ENCODE assay signal across 8 cellular contexts in the genomic region with DNA sequence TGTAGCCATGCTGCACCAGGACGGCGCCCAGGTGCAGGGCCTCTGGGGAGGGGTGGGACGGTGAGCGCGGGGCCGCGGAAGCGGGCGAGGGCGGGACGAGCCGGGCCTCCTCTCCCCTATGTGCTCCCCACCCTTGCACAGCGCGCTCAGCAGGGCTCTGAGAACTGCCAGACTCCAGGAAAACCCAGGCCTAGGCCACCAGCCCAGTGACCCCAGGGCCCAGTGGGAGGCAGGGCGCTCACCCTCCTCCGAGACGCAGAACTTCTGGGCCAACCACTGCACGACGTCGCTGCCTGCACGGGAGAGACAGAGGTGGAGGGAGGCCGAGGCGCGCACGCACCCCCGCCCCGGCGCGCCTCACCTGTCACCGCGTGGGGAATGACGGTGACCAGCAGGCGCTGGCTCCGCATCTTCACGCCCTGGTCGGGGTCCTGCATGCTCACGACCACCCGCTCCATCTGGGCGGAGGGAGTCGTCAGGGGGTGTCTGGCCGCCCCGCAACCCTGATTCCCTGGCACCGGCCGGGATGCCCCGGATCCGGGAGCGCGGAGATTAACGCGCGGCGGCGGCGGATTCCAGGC. TPM values are rescaled to one million over a fixed set of nuclear protein-coding genes. Genes with fewer than 3 reads are reported as not detected.
DNase-seq lines count a peak whose midpoint lies in the region.

No MANE protein-coding gene starts in this region.

- H4K20me1 ChIP-seq in GM23248 (ENCODE audit: insufficient read depth): no peaks in the 10 kb centered on the region

- H3K79me2 ChIP-seq in GM23248 (ENCODE audit: insufficient read depth): no peaks in the 10 kb centered on the region

- 0 out of 2 replicates have a peak, but pooled peaks cover 3% of the 10 kb centered on the region for H3K27me3 ChIP-seq in GM23248 (replicated peaks; ENCODE audit: insufficient read depth)

- WGBS in GM23248 (ENCODE audit: low coverage in 1 of 2, low lambda C conversion rate in 2 of 2, missing lambda C conversion rate in 2 of 2), 2 experiments: 3 to 5% methylated on average over 35 to 48 of the region's 54 CpGs

- intact Hi-C loops in head of caudate nucleus (cut with DNase I): no loop called here

- H3K9me2 ChIP-seq in GM23248 (ENCODE audit: insufficient read depth): no peaks in the 10 kb centered on the region

- no peaks in the 10 kb centered on the region for H3F3A ChIP-seq in GM23248 (ENCODE audit: insufficient read depth)

- in situ Hi-C loops in GM23248 (cut with MboI): no loop called here

- DNase-seq in GM23248 (peak; percentile 38), head of caudate nucleus (peak in 41 of 42 donors; percentile 23 to 78 (median 56)), retina (peak; percentile 73), T-helper 1 cell (no peak), SIG-M5 (lab: John Stamatoyannopoulos, UW) (no peak), cerebellar nuclear complex (lab: John Stamatoyannopoulos, UW) (no peak), OCI-M2 (lab: John Stamatoyannopoulos, UW; ENCODE audit: unreplicated experiment) (no peak)
- peak; percentile 10 to 22 for DNase-seq in activated CD4-positive, alpha-beta T cell treated with anti-CD3 and anti-CD28 coated beads, Interleukin-2, amount 50 U/mL, for 48 hours

- H3K36me3 ChIP-seq in GM23248 (ENCODE audit: low read depth): no peaks in the 10 kb centered on the region

- no peak overlapping the region; the same call in 1 of the 2 replicates for H2AFZ ChIP-seq in GM23248

- H3K4me3 ChIP-seq in GM23248: peak overlapping the region; percentile 59

- H3K27ac ChIP-seq in GM23248: no peak overlapping the region

- no peaks in the 10 kb centered on the region for H3K4me1 ChIP-seq in GM23248 (ENCODE audit: insufficient read depth)

- H3K9ac ChIP-seq in GM23248: peak overlapping the region; percentile 33

- no peaks in the 10 kb centered on the region for H3K9me3 ChIP-seq in GM23248 (ENCODE audit: low read depth)

- peak overlapping the region; percentile 36 for H3K4me2 ChIP-seq in GM23248 (ENCODE audit: unreplicated experiment)

RNA-seq across cellular contexts. Expression of gene RGS11, which starts 0.6 kb away (rescaled TPM):
- 2.4 and 7.0 TPM in 2 replicates for total RNA-seq in GM23248 (2014; rRNA removed; shearing (Covaris generic))
- 4.4 and 4.5 TPM in 2 replicates for polyA plus RNA-seq in GM23248 (2016; fragmentation: Nextera tagmentation; extraction: Ambion mirVana)

RNA-seq across cellular contexts. Expression of gene ARHGDIG, which starts 5.3 kb away (rescaled TPM):
- total RNA-seq in GM23248 (2014; rRNA removed; shearing (Covaris generic)): 0.65 TPM in 1 of 2 replicates, not detected in the other
- 0.38 and 0.40 TPM in 2 replicates for polyA plus RNA-seq in GM23248 (2016; fragmentation: Nextera tagmentation; extraction: Ambion mirVana)

RNA-seq across cellular contexts. Expression of gene PDIA2, which starts 7.8 kb away (rescaled TPM):
- total RNA-seq in GM23248 (2014; rRNA removed; shearing (Covaris generic)): not detected in 2 replicates
- polyA plus RNA-seq in GM23248 (2016; fragmentation: Nextera tagmentation; extraction: Ambion mirVana): not detected in 2 replicates

RNA-seq across cellular contexts. Expression of gene FAM234A, which starts 40.5 kb away (rescaled TPM):
- total RNA-seq in GM23248 (2014; rRNA removed; shearing (Covaris generic)): 165 and 202 TPM in 2 replicates
- 113 and 119 TPM in 2 replicates for polyA plus RNA-seq in GM23248 (2016; fragmentation: Nextera tagmentation; extraction: Ambion mirVana)

RNA-seq across cellular contexts. Expression of gene LUC7L, which starts 45.9 kb away (rescaled TPM):
- total RNA-seq in GM23248 (2014; rRNA removed; shearing (Covaris generic)): 49.6 and 78.5 TPM in 2 replicates
- polyA plus RNA-seq in GM23248 (2016; fragmentation: Nextera tagmentation; extraction: Ambion mirVana): 35.6 and 37.3 TPM in 2 replicates

Comparison
In these comparisons a context has a peak if more than half of its experiments do, and no peak if none do; other contexts are left out.
1. DNase-seq: peak in GM23248 (single experiment), activated CD4-positive, alpha-beta T cell treated with anti-CD3 and anti-CD28 coated beads, Interleukin-2, amount 50 U/mL, for 48 hours (2 of 2), head of caudate nucleus (41 of 42) and retina (single experiment); none in T-helper 1 cell (0 of 5), SIG-M5 (single experiment), cerebellar nuclear complex (0 of 2) and OCI-M2 (single experiment).